11 cellular contexts compared by ENCODE assay signal in the genomic region with DNA sequence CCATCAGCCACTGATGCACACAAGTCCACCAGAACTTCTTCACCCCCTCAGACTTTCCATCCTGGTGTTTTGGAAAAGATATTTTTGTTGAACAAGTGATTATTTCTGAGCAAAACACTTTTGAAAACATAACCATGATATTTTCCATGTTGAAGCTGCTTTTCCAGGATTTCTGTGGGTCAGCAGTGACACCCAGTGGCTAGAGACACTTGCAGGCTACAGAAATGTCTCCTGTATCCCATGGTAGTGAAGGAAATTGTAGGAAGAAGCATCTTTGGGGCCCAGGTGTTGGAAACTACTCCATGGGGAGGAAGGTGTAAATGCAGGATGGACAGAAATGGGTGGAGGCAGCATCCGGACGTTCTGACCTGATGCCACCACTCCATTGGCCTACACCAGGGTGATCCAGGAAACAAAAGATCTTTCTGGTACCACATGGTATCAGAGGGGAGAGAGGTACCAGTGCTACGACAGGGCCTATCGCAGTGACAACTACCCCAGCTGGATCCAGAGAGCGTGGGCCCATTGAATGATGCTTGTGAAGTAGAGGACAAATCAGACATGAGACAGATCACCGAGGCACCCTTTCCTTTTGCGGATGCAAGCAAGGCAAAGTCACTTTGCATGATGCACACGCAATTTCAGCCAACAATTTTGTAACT.
DNase-seq lines count a peak whose midpoint lies in the region; ATAC-seq and TF ChIP-seq lines count a peak whose summit lies in the region.
"Had no signal": no experiment of that assay in that cellular context is flagged by ENCODE, and none has a peak within 500 bp of the region (broad histone marks: within the 10 kb centered on the region; RNA-seq: fewer than 3 reads in every experiment).

No MANE protein-coding gene starts in this region.

- no peak overlapping the region for H4K91ac ChIP-seq in mesenchymal stem cell (ENCODE audit: low read length)

- no peak overlapping the region for H2BK15ac ChIP-seq in mesenchymal stem cell (ENCODE audit: low read depth, poor library complexity, severe bottlenecking)

- peaks cover 3 to 4% of the 10 kb centered on the region in 2 donors for H3K27me3 Mint-ChIP-seq in CD4-positive, alpha-beta memory T cell

- no peak overlapping the region for H2BK120ac ChIP-seq in mesenchymal stem cell (ENCODE audit: low read depth, low read length)

- H3K79me2 ChIP-seq in OCI-LY1 (ENCODE audit: insufficient read depth, low read length), result no peaks in the 10 kb centered on the region

- no peak overlapping the region for H3K18ac ChIP-seq in mesenchymal stem cell (ENCODE audit: low read depth in 1 of 2, low read length in 2 of 2)

- CTCF ChIA-PET in GM10248 (lab: Yijun Ruan, JAX), result no interaction called here
- CTCF ChIA-PET in CD4-positive, alpha-beta memory T cell (lab: Charles Lee; ENCODE audit: partially characterized antibody), result no interaction called here

- H3K9me3 ChIP-seq in OCI-LY1 (ENCODE audit: low read length), result no peaks in the 10 kb centered on the region
- H3K9me3 ChIP-seq in mesenchymal stem cell (ENCODE audit: control insufficient read depth, low read length), result no peaks in the 10 kb centered on the region
- no peaks in the 10 kb centered on the region for H3K9me3 ChIP-seq in CD4-positive, alpha-beta memory T cell (ENCODE audit: control insufficient read depth in 1 of 2, low read length in 2 of 2)

- H3K4me1 ChIP-seq in OCI-LY1 (ENCODE audit: insufficient read depth, low read length, severe bottlenecking) (peaks cover 8% of the 10 kb centered on the region), foreskin keratinocyte (no peaks in the 10 kb centered on the region), mesenchymal stem cell (ENCODE audit: control insufficient read depth, insufficient read depth, low read depth, low read length) (no peaks in the 10 kb centered on the region)
- peaks cover 6% of the 10 kb centered on the region for H3K4me1 ChIP-seq in CD4-positive, alpha-beta memory T cell (ENCODE audit: insufficient read depth, low read length)

- no peak overlapping the region for H2BK12ac ChIP-seq in mesenchymal stem cell (ENCODE audit: low read length in 2 of 2)

- no peaks in the 10 kb centered on the region for H3K9me2 ChIP-seq in OCI-LY1 (ENCODE audit: low read depth, low read length)

- POLR2A ChIA-PET in GM10248 (lab: Yijun Ruan, JAX), result no interaction called here
- POLR2A ChIA-PET in CD4-positive, alpha-beta memory T cell (lab: Charles Lee; ENCODE audit: partially characterized antibody), result no interaction called here

- H4K8ac ChIP-seq in mesenchymal stem cell (ENCODE audit: low read length), result no peak overlapping the region

- H3K4me2 ChIP-seq in OCI-LY1 (ENCODE audit: low read length), result no peak overlapping the region
- no peak overlapping the region for H3K4me2 ChIP-seq in mesenchymal stem cell (ENCODE audit: low read length, poor library complexity, severe bottlenecking)

- no peak overlapping the region for H3K14ac ChIP-seq in mesenchymal stem cell (ENCODE audit: low read length in 2 of 2)

- H3K4me3 Mint-ChIP-seq in CD4-positive, alpha-beta memory T cell, result no peak overlapping the region
- H3K4me3 Mint-ChIP-seq: CD8-positive, alpha-beta T cell had no signal

- no peak for ATAC-seq in foreskin keratinocyte
- no peak for ATAC-seq in GM19452 (IDR thresholded peaks at IDR 0.05; ENCODE audit: unreplicated experiment)
- ATAC-seq: CD8-positive, alpha-beta T cell had no signal

- no peak overlapping the region for H3K27ac Mint-ChIP-seq in CD4-positive, alpha-beta memory T cell
- H3K27ac Mint-ChIP-seq: CD8-positive, alpha-beta T cell had no signal

- TF ChIP-seq CTCF in 22Rv1 (IDR thresholded peaks at IDR 0.05) (peak; percentile 68), GM13977 (IDR thresholded peaks at IDR 0.05; ENCODE audit: extremely low read depth, insufficient read depth, missing control alignments) (peak; percentile 8), OCI-LY1 (IDR thresholded peaks at IDR 0.05; ENCODE audit: low read length) (peak; percentile 47), foreskin keratinocyte (conservative IDR thresholded peaks at IDR 0.05) (peak; percentile 57), GM10248 (IDR thresholded peaks at IDR 0.05; ENCODE audit: control extremely low read depth, extremely low read depth, low read depth, missing control alignments) (no peak)

- no peaks in the 10 kb centered on the region for H3F3A ChIP-seq in OCI-LY1 (ENCODE audit: insufficient read depth, low read length)

- H3K9me3 Mint-ChIP-seq in CD4-positive, alpha-beta memory T cell, result peaks cover 0 to 3% (median 0%) of the 10 kb centered on the region in 8 donors
- H3K9me3 Mint-ChIP-seq: CD8-positive, alpha-beta T cell had no signal

- no peak for DNase-seq in GM13977 (ENCODE audit: low spot score)
- no peak for DNase-seq in foreskin keratinocyte
- DNase-seq in GM10248 (ENCODE audit: extremely low spot score), result no peak
- DNase-seq in mesenchymal stem cell, result no peak
- no peak for DNase-seq in CD4-positive, alpha-beta memory T cell
- DNase-seq: activated gamma-delta T cell treated with Interleukin-2 at 50 U/mL for 16 hours; CD8-positive, alpha-beta T cell; islet precursor cell had no signal

- H3K36me3 ChIP-seq in OCI-LY1 (ENCODE audit: insufficient read depth, low read length) (no peaks in the 10 kb centered on the region), mesenchymal stem cell (ENCODE audit: control insufficient read depth in 1 of 2, insufficient read depth in 2 of 2, low read depth in 1 of 2, low read length in 2 of 2) (no peaks in the 10 kb centered on the region)
- no peaks in the 10 kb centered on the region for H3K36me3 ChIP-seq in CD4-positive, alpha-beta memory T cell (ENCODE audit: insufficient read depth, low read length)

- H4K20me1 ChIP-seq in OCI-LY1 (ENCODE audit: insufficient read depth, low read length), result no peaks in the 10 kb centered on the region

- H3K27me3 ChIP-seq in OCI-LY1 (ENCODE audit: insufficient read depth, low read length), result no peaks in the 10 kb centered on the region; the same call in 1 of the 2 replicates
- no peaks in the 10 kb centered on the region for H3K27me3 ChIP-seq in foreskin keratinocyte
- peaks cover 0 to 10% of the 10 kb centered on the region in 2 experiments for H3K27me3 ChIP-seq in mesenchymal stem cell (ENCODE audit: control insufficient read depth in 1 of 2, insufficient read depth in 1 of 2, low read length in 2 of 2)
- H3K27me3 ChIP-seq in CD4-positive, alpha-beta memory T cell (ENCODE audit: insufficient read depth, low read length), result no peaks in the 10 kb centered on the region

- no peak overlapping the region for H2AK5ac ChIP-seq in mesenchymal stem cell (ENCODE audit: low read length, severe bottlenecking)

- H3K27ac ChIP-seq in 22Rv1, result no peak overlapping the region
- H3K27ac ChIP-seq in OCI-LY1 (ENCODE audit: low read depth, low read length, poor library complexity, severe bottlenecking), result no peak overlapping the region
- H3K27ac ChIP-seq in foreskin keratinocyte, result no peak overlapping the region
- no peak overlapping the region for H3K27ac ChIP-seq in mesenchymal stem cell (ENCODE audit: low read length, poor library complexity, severe bottlenecking)
- H3K27ac ChIP-seq in CD4-positive, alpha-beta memory T cell (ENCODE audit: low read depth, low read length), result no peak overlapping the region

- H3K9ac ChIP-seq in OCI-LY1 (ENCODE audit: low read length) (no peak overlapping the region), mesenchymal stem cell (ENCODE audit: low read length) (no peak overlapping the region)

- WGBS in mesenchymal stem cell, result 77% methylated on average over 8 of the region's 8 CpGs

- H3K4me3 ChIP-seq in OCI-LY1 (ENCODE audit: low read depth, low read length, poor library complexity, severe bottlenecking) (no peak overlapping the region), mesenchymal stem cell (ENCODE audit: insufficient read depth in 1 of 2, low read depth in 1 of 2, low read length in 2 of 2) (no peak overlapping the region)
- no peak overlapping the region for H3K4me3 ChIP-seq in CD4-positive, alpha-beta memory T cell (ENCODE audit: low read length in 2 of 2)

- no peak overlapping the region for H2BK5ac ChIP-seq in mesenchymal stem cell (ENCODE audit: low read depth, low read length, poor library complexity, severe bottlenecking)

- H3K36me3 Mint-ChIP-seq in CD4-positive, alpha-beta memory T cell, result no peaks in the 10 kb centered on the region
- H3K36me3 Mint-ChIP-seq: CD8-positive, alpha-beta T cell had no signal

- no peak overlapping the region for H3K4ac ChIP-seq in mesenchymal stem cell (ENCODE audit: low read depth in 1 of 2, low read length in 2 of 2)

- no peaks in the 10 kb centered on the region for H3K79me1 ChIP-seq in mesenchymal stem cell (replicated peaks; ENCODE audit: low read length, poor library complexity, severe bottlenecking)

- H2AFZ ChIP-seq in OCI-LY1 (ENCODE audit: low read length) (no peak overlapping the region), mesenchymal stem cell (ENCODE audit: low read depth, low read length) (no peak overlapping the region)

- H3K23ac ChIP-seq in mesenchymal stem cell (ENCODE audit: low read length in 2 of 2), result no peak overlapping the region

- intact Hi-C loops in CD4-positive, alpha-beta memory T cell (cut with micrococcal nuclease), result no loop called here

- in situ Hi-C loops in GM13977 (cut with MboI; ENCODE audit: low pct_unique_long_range_greater_than_20kb, low sequenced_read_pairs, unreplicated experiment), result no loop called here

- H3K4me1 Mint-ChIP-seq in CD4-positive, alpha-beta memory T cell, result peaks cover 0 to 2% (median 0%) of the 10 kb centered on the region in 4 donors
